27 cellular contexts compared by ENCODE assay signal in genomic region chr1:39965051-39965450, GRCh38.
"Had no signal": no experiment of that assay in that cellular context is flagged by ENCODE, and none has a peak within 500 bp of the region (broad histone marks: within the 10 kb centered on the region; RNA-seq: fewer than 3 reads in every experiment).

No MANE protein-coding gene starts in this region.

- H3K9me3 ChIP-seq: ascending aorta, body of pancreas, Peyer's patch had no signal

- H3K27me3 ChIP-seq: ascending aorta, body of pancreas, Peyer's patch had no signal

- H3K4me1 ChIP-seq: ascending aorta, body of pancreas had no signal

- FAIRE-seq: bronchial epithelial cell had no signal

- H3K4me3 ChIP-seq: ascending aorta, body of pancreas, Peyer's patch had no signal

- H3K36me3 ChIP-seq: ascending aorta had no signal

- DNase-seq: activated CD4-positive, alpha-beta T cell treated with anti-CD3 and anti-CD28 coated beads, Interleukin-2, amount 10 ng/mL, durations not matched to agents 7 days and 5 days; activated CD4-positive, CD25-positive, alpha-beta regulatory T cell; activated CD8-positive, alpha-beta T cell treated with anti-CD3 and anti-CD28 coated beads, Interleukin-2, amount 10 ng/mL, durations not matched to agents 7 days and 5 days; activated effector memory CD4-positive, alpha-beta T cell treated with Interleukin-2 at 50 U/mL for 16 hours; activated naive CD4-positive, alpha-beta T cell treated with Interleukin-2 at 50 U/mL for 16 hours; activated naive CD8-positive, alpha-beta T cell treated with anti-CD3 and anti-CD28 coated beads, Interleukin-2, amount 50 U/mL, for 24 hours; activated T-cell treated with anti-CD3 and anti-CD28 coated beads, Interleukin-2, amount 50 U/mL, for 24 hours; amniotic stem cell; body of pancreas; central memory CD4-positive, alpha-beta T cell; Karpas-422; NCI-H1105 treated with DMSO at 0.1 percent for 48 hours; NCI-H1436 treated with DMSO at 0.1 percent for 48 hours; NCI-H187; NCI-H2081; NCI-H510A treated with DMSO at 0.1 percent for 48 hours; NCI-H69; NK-92 treated with Interleukin-12 subunit alpha and Interleukin-12 subunit beta, amount 100 ng/mL, for 24 hours; OCI-M1; Peyer's patch; SIG-M5; T-helper 17 cell; T1000 had no signal

- ATAC-seq: activated CD8-positive, alpha-beta T cell treated with anti-CD3 and anti-CD28 coated beads, Interleukin-2, amount 10 ng/mL, durations not matched to agents 7 days and 5 days; activated naive CD4-positive, alpha-beta T cell treated with anti-CD3 and anti-CD28 coated beads, Interleukin-2, amount 50 U/mL, for 72 hours; activated naive CD8-positive, alpha-beta T cell treated with anti-CD3 and anti-CD28 coated beads, Interleukin-2, amount 50 U/mL, for 24 hours; body of pancreas; T-helper 17 cell had no signal

- H3K27ac ChIP-seq: ascending aorta, body of pancreas, VCaP had no signal
